Comparison of ENCODE assay signal across 32 cellular contexts in genomic region chr11:117976445-117976844, GRCh38. TPM values are rescaled to one million over a fixed set of nuclear protein-coding genes. Genes with fewer than 3 reads are reported as not detected.
A peak's percentile ranks its signal among the peaks of the same experiment; 100 is the strongest.
DNase-seq lines count a peak whose midpoint lies in the region; ATAC-seq, FAIRE-seq and TF ChIP-seq lines count a peak whose summit lies in the region.
"Had no signal": no experiment of that assay in that cellular context is flagged by ENCODE, and none has a peak within 500 bp of the region (broad histone marks: within the 10 kb centered on the region; RNA-seq: fewer than 3 reads in every experiment).

No MANE protein-coding gene starts in this region.

- no peaks in the 10 kb centered on the region for H3K27me3 ChIP-seq in lung (ENCODE audit: control insufficient read depth, insufficient read depth)
- H3K27me3 ChIP-seq: colonic mucosa, MG63, neutrophil, right lobe of liver had no signal

- no peak overlapping the region for H3K27ac ChIP-seq in lung (ENCODE audit: low read depth in 1 of 2, low read length in 1 of 2)
- H3K27ac ChIP-seq: C4-2B, colonic mucosa, epithelial cell of prostate, neutrophil, right lobe of liver had no signal

- no peak overlapping the region for H3K27ac Mint-ChIP-seq in stimulated activated naive CD8-positive, alpha-beta T cell treated with anti-CD3 and anti-CD28 coated beads, Interleukin-15, amount 100 ng/mL, for 72 hours
- peak overlapping the region; percentile 46 to 92 for H3K27ac Mint-ChIP-seq in T-cell
- H3K27ac Mint-ChIP-seq: type B pancreatic cell had no signal

- CTCF ChIA-PET in T-cell (lab: Charles Lee): interaction anchor here (1.0 to 1.1 kb wide), 2 partner anchors 9 to 29 kb away, joined by 3 to 5 read pairs; no protein-coding TSS in a partner anchor

- POLR2A ChIA-PET in T-cell (lab: Charles Lee): interaction anchor here in 1 of 2 donors (1.2 kb wide), 1 partner anchor 24 kb away, joined by 4 read pairs; no protein-coding TSS in a partner anchor

- FAIRE-seq in GM19239 (lab: Jason Lieb, UNC): no peak
- FAIRE-seq: H1 had no signal

- peaks cover 13% of the 10 kb centered on the region for H3K36me3 Mint-ChIP-seq in T-cell
- H3K36me3 Mint-ChIP-seq: type B pancreatic cell had no signal

- no peak for DNase-seq in stimulated activated naive CD8-positive, alpha-beta T cell treated with anti-CD3 and anti-CD28 coated beads, Interleukin-15, amount 100 ng/mL, for 72 hours
- no peak for DNase-seq in stimulated activated naive CD8-positive, alpha-beta T cell treated with anti-CD3 and anti-CD28 coated beads, Interleukin-15, Interleukin-2, amounts not matched to agents 100 U/mL and 50 U/mL, for 24 hours
- DNase-seq in T-cell (no peak), lung (ENCODE audit: low spot score) (peak; percentile 14), ureter (ENCODE audit: low spot score) (peak; percentile 23), DMS 273 treated with DMSO at 0.1 percent for 48 hours (lab: John Stamatoyannopoulos, UW) (no peak), GM19239 (ENCODE audit: insufficient read length, low spot score) (no peak), NCI-H2081 treated with DMSO at 0.1 percent for 48 hours (lab: John Stamatoyannopoulos, UW) (no peak)
- DNase-seq: activated CD4-positive, alpha-beta T cell treated with anti-CD3 and anti-CD28 coated beads for 4 hours; colonic mucosa; effector CD8-positive, alpha-beta T cell; hypothalamus; KG1; mesenchymal stem cell; MG63; NCI-H1105; NCI-H187 treated with DMSO at 0.1 percent for 48 hours; NCI-H2171 treated with DMSO at 0.1 percent for 48 hours; NCI-H510A treated with DMSO at 0.1 percent for 48 hours; SIG-M5; stimulated activated CD4-positive, alpha-beta T cell treated with anti-CD3 and anti-CD28 coated beads, Interleukin-12 subunit alpha, Interleukin-12 subunit beta, amount 100 ng/mL, for 4 hours; stimulated activated CD4-positive, alpha-beta T cell treated with anti-CD3 and anti-CD28 coated beads, Interleukin-2, amount 100 ng/mL, for 48 hours; substantia nigra; T-helper 9 cell had no signal

- no peaks in the 10 kb centered on the region for H3K9me3 ChIP-seq in lung (ENCODE audit: control insufficient read depth in 2 of 2, insufficient read depth in 1 of 2, low read length in 1 of 2)
- H3K9me3 ChIP-seq: colonic mucosa, MG63, neutrophil, right lobe of liver had no signal

- H3K27me3 Mint-ChIP-seq in stimulated activated naive CD8-positive, alpha-beta T cell treated with anti-CD3 and anti-CD28 coated beads, Interleukin-15, amount 100 ng/mL, for 72 hours: no peaks in the 10 kb centered on the region
- H3K27me3 Mint-ChIP-seq in T-cell: no peaks in the 10 kb centered on the region

- H3K4me1 ChIP-seq in lung (ENCODE audit: control insufficient read depth in 2 of 2, insufficient read depth in 2 of 2, low read length in 2 of 2): peaks cover 0 to 13% of the 10 kb centered on the region in 2 donors
- H3K4me1 ChIP-seq: right lobe of liver had no signal

- H3K36me3 ChIP-seq in lung (ENCODE audit: control insufficient read depth in 2 of 2, insufficient read depth in 2 of 2, low read length in 2 of 2): no peaks in the 10 kb centered on the region
- H3K36me3 ChIP-seq: colonic mucosa, MG63, neutrophil, right lobe of liver had no signal

- no peak for ATAC-seq in stimulated activated naive CD8-positive, alpha-beta T cell treated with anti-CD3 and anti-CD28 coated beads, Interleukin-15, amount 100 ng/mL, for 72 hours
- no peak for ATAC-seq in stimulated activated naive CD8-positive, alpha-beta T cell treated with anti-CD3 and anti-CD28 coated beads, Interleukin-15, Interleukin-2, amounts not matched to agents 100 U/mL and 50 U/mL, for 24 hours
- ATAC-seq in T-cell (replicated peaks in 1 of 4) (no peak), lung (ENCODE audit: insufficient read depth, low FRiP score) (no peak)

- WGBS in lung, 2 donors: 91% methylated on average over 4 of the region's 4 CpGs

- H3K4me1 Mint-ChIP-seq in stimulated activated naive CD8-positive, alpha-beta T cell treated with anti-CD3 and anti-CD28 coated beads, Interleukin-15, amount 100 ng/mL, for 72 hours: peaks cover 89% of the 10 kb centered on the region
- peaks cover 66 to 84% (median 77%) of the 10 kb centered on the region in 3 donors for H3K4me1 Mint-ChIP-seq in T-cell

- H3K9me3 Mint-ChIP-seq in stimulated activated naive CD8-positive, alpha-beta T cell treated with anti-CD3 and anti-CD28 coated beads, Interleukin-15, amount 100 ng/mL, for 72 hours: no peaks in the 10 kb centered on the region
- no peaks in the 10 kb centered on the region for H3K9me3 Mint-ChIP-seq in T-cell

- no peak for TF ChIP-seq CTCF in lung (IDR thresholded peaks at IDR 0.05; ENCODE audit: control extremely low read depth, extremely low read depth)

- peak overlapping the region; percentile 74 to 85 for H3K4me3 Mint-ChIP-seq in stimulated activated naive CD8-positive, alpha-beta T cell treated with anti-CD3 and anti-CD28 coated beads, Interleukin-15, amount 100 ng/mL, for 72 hours
- peak overlapping the region in 1 of 3 donors; percentile 86 for H3K4me3 Mint-ChIP-seq in T-cell
- H3K4me3 Mint-ChIP-seq: type B pancreatic cell had no signal

- H3K4me3 ChIP-seq in lung: no peak overlapping the region
- H3K4me3 ChIP-seq: colonic mucosa, MG63, right lobe of liver had no signal

RNA-seq across cellular contexts. Expression of gene IL10RA, which starts 9.7 kb away (rescaled TPM):
- total RNA-seq in T-cell: 100 to 1,000 TPM; 195 to 450 (median 375) TPM
- total RNA-seq in lung: 10 to 100 TPM; 15.4 to 41.1 TPM
- polyA plus RNA-seq in lung: 10 to 100 TPM in 1 of 2 donors, 1 to 10 TPM in 1; 7.9 to 52.5 TPM
- total RNA-seq in ureter: 22.4 TPM
- total RNA-seq: myocyte had no signal

RNA-seq across cellular contexts. Expression of gene TMPRSS13, which starts 47.2 kb away (rescaled TPM):
- total RNA-seq in T-cell (1 to 10 TPM; 2.1 to 4.7 (median 3.7) TPM), lung (1 to 10 TPM; 9.4 TPM), ureter (1.9 TPM)
- 1 to 10 TPM; 5.8 to 9.1 TPM for polyA plus RNA-seq in lung
- total RNA-seq: cardiac septum, myocyte had no signal

Comparison
In these comparisons a context has a peak if more than half of its experiments do, and no peak if none do; other contexts are left out.
1. DNase-seq: peak in lung (single experiment) and ureter (single experiment); none in stimulated activated naive CD8-positive, alpha-beta T cell treated with anti-CD3 and anti-CD28 coated beads, Interleukin-15, amount 100 ng/mL, for 72 hours (0 of 2), stimulated activated naive CD8-positive, alpha-beta T cell treated with anti-CD3 and anti-CD28 coated beads, Interleukin-15, Interleukin-2, amounts not matched to agents 100 U/mL and 50 U/mL, for 24 hours (single experiment), T-cell (0 of 34), DMS 273 treated with DMSO at 0.1 percent for 48 hours (single experiment), GM19239 (single experiment) and NCI-H2081 treated with DMSO at 0.1 percent for 48 hours (single experiment).
2. H3K27ac Mint-ChIP-seq: peak in T-cell (2 of 2); none in stimulated activated naive CD8-positive, alpha-beta T cell treated with anti-CD3 and anti-CD28 coated beads, Interleukin-15, amount 100 ng/mL, for 72 hours (0 of 2).